In the genomic region with DNA sequence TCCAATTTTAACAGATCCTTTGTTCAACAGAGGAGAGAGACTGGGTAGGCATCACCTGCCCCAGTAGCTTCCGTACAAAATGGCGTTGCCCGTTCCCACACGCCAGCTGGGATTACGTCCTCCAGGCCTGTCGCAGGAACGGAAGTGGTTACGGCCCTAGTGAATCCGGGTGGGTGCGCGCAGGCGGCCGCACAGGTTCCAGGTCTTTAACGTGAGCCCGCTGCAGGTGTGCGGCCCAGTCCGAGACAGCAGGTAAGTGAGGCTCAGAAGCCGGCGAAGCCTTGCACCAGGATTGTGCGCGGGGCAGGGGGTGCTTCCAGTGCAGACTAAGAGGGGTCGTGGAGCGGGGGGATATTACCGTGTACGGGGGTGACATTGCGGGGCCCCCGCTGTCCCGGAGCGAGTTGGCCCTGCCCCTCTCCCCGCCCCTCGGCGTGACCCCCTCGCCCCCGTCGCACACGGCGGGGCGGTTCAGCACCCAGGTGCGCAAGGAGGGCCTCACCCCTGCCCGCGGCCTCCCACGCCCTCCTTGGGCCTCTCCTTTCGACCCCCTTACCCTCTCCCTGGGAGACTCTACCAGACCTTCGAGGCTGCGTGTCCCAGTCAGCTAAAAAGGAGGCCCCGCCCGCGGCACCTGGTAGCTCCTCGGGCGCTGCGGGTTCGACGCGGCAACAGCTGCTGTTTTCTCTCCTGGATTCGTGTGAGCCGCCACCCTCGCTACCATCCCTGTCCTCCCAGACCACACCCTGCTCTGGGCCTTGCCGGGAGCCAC, we compare ENCODE assay signal across 8 cellular contexts. TPM values are rescaled to one million over a fixed set of nuclear protein-coding genes. Genes with fewer than 3 reads are reported as not detected.
DNase-seq lines count a peak whose midpoint lies in the region; ATAC-seq and TF ChIP-seq lines count a peak whose summit lies in the region.

A gene with protein sequence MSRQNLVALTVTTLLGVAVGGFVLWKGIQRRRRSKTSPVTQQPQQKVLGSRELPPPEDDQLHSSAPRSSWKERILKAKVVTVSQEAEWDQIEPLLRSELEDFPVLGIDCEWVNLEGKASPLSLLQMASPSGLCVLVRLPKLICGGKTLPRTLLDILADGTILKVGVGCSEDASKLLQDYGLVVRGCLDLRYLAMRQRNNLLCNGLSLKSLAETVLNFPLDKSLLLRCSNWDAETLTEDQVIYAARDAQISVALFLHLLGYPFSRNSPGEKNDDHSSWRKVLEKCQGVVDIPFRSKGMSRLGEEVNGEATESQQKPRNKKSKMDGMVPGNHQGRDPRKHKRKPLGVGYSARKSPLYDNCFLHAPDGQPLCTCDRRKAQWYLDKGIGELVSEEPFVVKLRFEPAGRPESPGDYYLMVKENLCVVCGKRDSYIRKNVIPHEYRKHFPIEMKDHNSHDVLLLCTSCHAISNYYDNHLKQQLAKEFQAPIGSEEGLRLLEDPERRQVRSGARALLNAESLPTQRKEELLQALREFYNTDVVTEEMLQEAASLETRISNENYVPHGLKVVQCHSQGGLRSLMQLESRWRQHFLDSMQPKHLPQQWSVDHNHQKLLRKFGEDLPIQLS (plus strand): TSS at position 159 of the 772 bp plus-strand sequence. CDS start 17,973 bp downstream, outside the sequence.

- peak within 1 kb of the TSS; percentile 58 for H3K27ac ChIP-seq in HUES64 (ENCODE audit: low read depth, low read length)
- peak within 1 kb of the TSS; percentile 83 to 93 (median 88) for H3K27ac ChIP-seq in esophagus squamous epithelium
- H3K27ac ChIP-seq in muscle layer of duodenum (ENCODE audit: low read length) = peak within 1 kb of the TSS; percentile 17

- POLR2A ChIA-PET in Caco-2 (lab: Charles Lee) = interaction anchor here (0.6 to 1.0 kb wide), 3 partner anchors 38 to 251 kb away, joined by 3 read pairs; a partner anchor contains a TSS

- peak in 1 of 4 donors; percentile 43 for TF ChIP-seq POLR2A in esophagus squamous epithelium (IDR thresholded peaks at IDR 0.05)

- H3K27me3 ChIP-seq in Caco-2 (replicated peaks; ENCODE audit: control insufficient read depth, insufficient read depth, low read length) (no peaks in the 10 kb centered on the region), HUES64 (ENCODE audit: insufficient read depth, low read length) (no peaks in the 10 kb centered on the region), esophagus squamous epithelium (no peaks in the 10 kb centered on the region), muscle layer of duodenum (ENCODE audit: low read depth, low read length) (no peaks in the 10 kb centered on the region)

- H3K4me3 ChIP-seq in Caco-2 (ENCODE audit: low read depth, low read length) = peak within 1 kb of the TSS; percentile 78
- peak within 1 kb of the TSS; percentile 72 for H3K4me3 ChIP-seq in HUES64 (ENCODE audit: low read length)
- peak within 1 kb of the TSS; percentile 70 to 92 (median 86) for H3K4me3 ChIP-seq in esophagus squamous epithelium
- peak within 1 kb of the TSS; percentile 81 to 86 for H3K4me3 ChIP-seq in muscle layer of duodenum (ENCODE audit: low read depth in 1 of 2, low read length in 2 of 2)

- H3K36me3 ChIP-seq in Caco-2 (ENCODE audit: control insufficient read depth, insufficient read depth, low read length) = no peaks in the 10 kb centered on the region
- H3K36me3 ChIP-seq in HUES64 (ENCODE audit: insufficient read depth, low read length) = no peaks in the 10 kb centered on the region
- no peaks in the 10 kb centered on the region for H3K36me3 ChIP-seq in esophagus squamous epithelium
- H3K36me3 ChIP-seq in muscle layer of duodenum (ENCODE audit: control insufficient read depth in 1 of 2, insufficient read depth in 2 of 2, low read length in 2 of 2) = no peaks in the 10 kb centered on the region

- H3K9ac ChIP-seq in HUES64 (ENCODE audit: low read depth, low read length) = peak within 1 kb of the TSS; percentile 81

- TF ChIP-seq CTCF in Caco-2 (IDR thresholded peaks at IDR 0.05; ENCODE audit: insufficient read depth in 1 of 2, low read depth in 1 of 2, low read length in 1 of 2, severe bottlenecking in 1 of 2, unreplicated experiment in 1 of 2) (no peak), esophagus squamous epithelium (IDR thresholded peaks at IDR 0.05) (no peak)

- peak; percentile 87 for ATAC-seq in GM21390 (IDR thresholded peaks at IDR 0.05; ENCODE audit: unreplicated experiment)
- peak; percentile 91 to 93 for ATAC-seq in activated T-cell treated with anti-CD3 and anti-CD28 coated beads, Interleukin-2, amount 50 U/mL, for 72 hours (replicated peaks in 1 of 2)

- DNase-seq in Caco-2 = peak; percentile 94 to 95
- DNase-seq in OCI-M2 (lab: John Stamatoyannopoulos, UW; ENCODE audit: unreplicated experiment) = peak; percentile 51
- peak; percentile 81 for DNase-seq in activated T-cell treated with anti-CD3 and anti-CD28 coated beads, Interleukin-2, amount 50 U/mL, for 72 hours
- peak; percentile 36 for DNase-seq in esophagus squamous epithelium (lab: John Stamatoyannopoulos, UW)
- DNase-seq in stimulated activated CD8-positive, alpha-beta memory T cell treated with anti-CD3 and anti-CD28 coated beads, Interleukin-7, amount 100 ng/mL, for 4 hours (ENCODE audit: low read depth in 2 of 2) = peak; percentile 35 to 59

- H3K36me3 Mint-ChIP-seq in Caco-2 (ENCODE audit: insufficient read depth, unreplicated experiment) = no peaks in the 10 kb centered on the region
- no peaks in the 10 kb centered on the region for H3K36me3 Mint-ChIP-seq in activated T-cell treated with anti-CD3 and anti-CD28 coated beads, Interleukin-2, amount 50 U/mL, for 72 hours (ENCODE audit: insufficient read depth in 2 of 2)

- H3K4me1 ChIP-seq in Caco-2 (peaks cover 8% of the 10 kb centered on the region; the same call in 1 of the 2 replicates), HUES64 (ENCODE audit: insufficient read depth, low read length) (peaks cover 16% of the 10 kb centered on the region), esophagus squamous epithelium (peaks cover 0 to 17% (median 0%) of the 10 kb centered on the region in 3 donors), muscle layer of duodenum (ENCODE audit: control insufficient read depth in 1 of 2, insufficient read depth in 2 of 2, low read length in 2 of 2) (peaks cover 0 to 8% of the 10 kb centered on the region in 2 donors)

- no peaks in the 10 kb centered on the region for H3K9me3 ChIP-seq in Caco-2
- no peaks in the 10 kb centered on the region for H3K9me3 ChIP-seq in HUES64 (ENCODE audit: insufficient read depth, low read depth, low read length)
- H3K9me3 ChIP-seq in esophagus squamous epithelium = no peaks in the 10 kb centered on the region
- H3K9me3 ChIP-seq in muscle layer of duodenum (ENCODE audit: control insufficient read depth in 1 of 2, low read length in 2 of 2) = no peaks in the 10 kb centered on the region

- under 1% methylated on average over 58 of the region's 58 CpGs for WGBS in HUES64
- 1% methylated on average over 13 to 19 of the region's 58 CpGs for WGBS in esophagus squamous epithelium, 2 donors

- H3K27me3 Mint-ChIP-seq in Caco-2 (ENCODE audit: insufficient read depth, unreplicated experiment) = no peaks in the 10 kb centered on the region
- no peaks in the 10 kb centered on the region for H3K27me3 Mint-ChIP-seq in activated T-cell treated with anti-CD3 and anti-CD28 coated beads, Interleukin-2, amount 50 U/mL, for 72 hours (ENCODE audit: low read depth)

- peak within 1 kb of the TSS; percentile 96 for H3K27ac Mint-ChIP-seq in Caco-2 (ENCODE audit: unreplicated experiment)
- peak within 1 kb of the TSS; percentile 97 for H3K27ac Mint-ChIP-seq in activated T-cell treated with anti-CD3 and anti-CD28 coated beads, Interleukin-2, amount 50 U/mL, for 72 hours

- intact Hi-C loops in Caco-2 (cut with micrococcal nuclease; ENCODE audit: unreplicated experiment) (loop anchor here (1.0 kb wide), 2 partner anchors 38 to 62 kb away; a partner anchor contains a TSS), esophagus squamous epithelium (cut with DNase I) (no loop called here)

- H3K4me3 Mint-ChIP-seq in Caco-2 (ENCODE audit: unreplicated experiment) = peak within 1 kb of the TSS; percentile 93
- H3K4me3 Mint-ChIP-seq in activated T-cell treated with anti-CD3 and anti-CD28 coated beads, Interleukin-2, amount 50 U/mL, for 72 hours = peak within 1 kb of the TSS; percentile 93 to 98

- H3K4me1 Mint-ChIP-seq in Caco-2 (ENCODE audit: low read depth, unreplicated experiment) = no peaks in the 10 kb centered on the region
- peaks cover 28% of the 10 kb centered on the region for H3K4me1 Mint-ChIP-seq in activated T-cell treated with anti-CD3 and anti-CD28 coated beads, Interleukin-2, amount 50 U/mL, for 72 hours (ENCODE audit: low read depth)

- no TSS peak for BruUV-seq in Caco-2 (replicated peaks; lab: Mats Ljungman, UMichigan)

- no peaks in the 10 kb centered on the region for H3K9me3 Mint-ChIP-seq in Caco-2 (ENCODE audit: unreplicated experiment)
- no peaks in the 10 kb centered on the region for H3K9me3 Mint-ChIP-seq in activated T-cell treated with anti-CD3 and anti-CD28 coated beads, Interleukin-2, amount 50 U/mL, for 72 hours

- CTCF ChIA-PET in Caco-2 (lab: Charles Lee) = interaction anchor here (1.2 kb wide), 2 partner anchors 40 to 62 kb away, joined by 4 read pairs; no protein-coding TSS in a partner anchor

RNA-seq across cellular contexts. Expression of the gene that starts here (rescaled TPM):
- 22.5 and 23.9 TPM in 2 replicates for total RNA-seq in Caco-2 (2022)
- 14.8 TPM for polyA plus RNA-seq in HUES64 (2013, experiment 1 of 2)
- polyA plus RNA-seq in HUES64 (2013, experiment 2 of 2) = 12.3 TPM
- 10 to 100 TPM; 11.3 to 16.3 TPM for total RNA-seq in activated T-cell treated with anti-CD3 and anti-CD28 coated beads, Interleukin-2, amount 50 U/mL, for 72 hours
- 10 to 100 TPM; 12.3 to 22.9 (median 19.9) TPM for total RNA-seq in esophagus squamous epithelium

Comparison
In these comparisons a context has a peak if more than half of its experiments do, and no peak if none do; other contexts are left out.
1. Peak in every context shown above with its lines: DNase-seq, ATAC-seq, H3K4me3 ChIP-seq and H3K27ac ChIP-seq.
2. DNase-seq: peak in every context shown above with its lines; median percentile 94 in Caco-2; 81 in activated T-cell treated with anti-CD3 and anti-CD28 coated beads, Interleukin-2, amount 50 U/mL, for 72 hours; 51 in OCI-M2; 47 in stimulated activated CD8-positive, alpha-beta memory T cell treated with anti-CD3 and anti-CD28 coated beads, Interleukin-7, amount 100 ng/mL, for 4 hours; 36 in esophagus squamous epithelium.
3. H3K27ac ChIP-seq: peak in every context shown above with its lines; median percentile 88 in esophagus squamous epithelium; 58 in HUES64; 17 in muscle layer of duodenum.